ENCODE assay signal across 10 cellular contexts in genomic region chr7:127911968-127912511, GRCh38.
A peak's percentile ranks its signal among the peaks of the same experiment; 100 is the strongest.
DNase-seq lines count a peak whose midpoint lies in the region; ATAC-seq and TF ChIP-seq lines count a peak whose summit lies in the region.
"Had no signal": no experiment of that assay in that cellular context is flagged by ENCODE, and none has a peak within 500 bp of the region (broad histone marks: within the 10 kb centered on the region; RNA-seq: fewer than 3 reads in every experiment).

No MANE protein-coding gene starts in this region.

- no peak overlapping the region for H3K27ac Mint-ChIP-seq in CD14-positive monocyte
- H3K27ac Mint-ChIP-seq: nephron progenitor cell had no signal

- TF ChIP-seq CTCF in GM10266 (IDR thresholded peaks at IDR 0.05; ENCODE audit: control insufficient read depth, insufficient read depth, low read depth, missing control alignments): no peak
- TF ChIP-seq CTCF in CD14-positive monocyte (IDR thresholded peaks at IDR 0.05): no peak

- peaks cover 3% of the 10 kb centered on the region for H3K4me1 Mint-ChIP-seq in CD14-positive monocyte

- no peaks in the 10 kb centered on the region for H3K9me3 Mint-ChIP-seq in CD14-positive monocyte
- H3K9me3 Mint-ChIP-seq: nephron progenitor cell had no signal

- ATAC-seq in GM19328 (IDR thresholded peaks at IDR 0.05; ENCODE audit: unreplicated experiment) (peak; percentile 89), HG02642 (IDR thresholded peaks at IDR 0.05; ENCODE audit: poor library complexity, unreplicated experiment) (peak; percentile 83), HG03432 (IDR thresholded peaks at IDR 0.05; ENCODE audit: unreplicated experiment) (peak; percentile 86)

- DNase-seq in GM10266 (ENCODE audit: extremely low spot score) (peak; percentile 17), GOT3 (lab: John Stamatoyannopoulos, UW) (no peak), NCI-H446 treated with DMSO at 0.1 percent for 48 hours (lab: John Stamatoyannopoulos, UW) (no peak), CD14-positive monocyte (ENCODE audit: low spot score) (no peak), NCI-H2171 treated with DMSO at 0.1 percent for 48 hours (lab: John Stamatoyannopoulos, UW) (no peak)
- DNase-seq: nephron progenitor cell, stomach had no signal

- H3K36me3 Mint-ChIP-seq in CD14-positive monocyte: peaks cover 17 to 27% of the 10 kb centered on the region in 2 donors

- H3K27me3 Mint-ChIP-seq in CD14-positive monocyte (ENCODE audit: low read depth in 3 of 3): no peaks in the 10 kb centered on the region

- H3K4me3 Mint-ChIP-seq in CD14-positive monocyte: no peak overlapping the region
- H3K4me3 Mint-ChIP-seq: nephron progenitor cell had no signal

- intact Hi-C loops in CD14-positive monocyte (cut with micrococcal nuclease): no loop called here
